16 cellular contexts compared by ENCODE assay signal in the genomic region with DNA sequence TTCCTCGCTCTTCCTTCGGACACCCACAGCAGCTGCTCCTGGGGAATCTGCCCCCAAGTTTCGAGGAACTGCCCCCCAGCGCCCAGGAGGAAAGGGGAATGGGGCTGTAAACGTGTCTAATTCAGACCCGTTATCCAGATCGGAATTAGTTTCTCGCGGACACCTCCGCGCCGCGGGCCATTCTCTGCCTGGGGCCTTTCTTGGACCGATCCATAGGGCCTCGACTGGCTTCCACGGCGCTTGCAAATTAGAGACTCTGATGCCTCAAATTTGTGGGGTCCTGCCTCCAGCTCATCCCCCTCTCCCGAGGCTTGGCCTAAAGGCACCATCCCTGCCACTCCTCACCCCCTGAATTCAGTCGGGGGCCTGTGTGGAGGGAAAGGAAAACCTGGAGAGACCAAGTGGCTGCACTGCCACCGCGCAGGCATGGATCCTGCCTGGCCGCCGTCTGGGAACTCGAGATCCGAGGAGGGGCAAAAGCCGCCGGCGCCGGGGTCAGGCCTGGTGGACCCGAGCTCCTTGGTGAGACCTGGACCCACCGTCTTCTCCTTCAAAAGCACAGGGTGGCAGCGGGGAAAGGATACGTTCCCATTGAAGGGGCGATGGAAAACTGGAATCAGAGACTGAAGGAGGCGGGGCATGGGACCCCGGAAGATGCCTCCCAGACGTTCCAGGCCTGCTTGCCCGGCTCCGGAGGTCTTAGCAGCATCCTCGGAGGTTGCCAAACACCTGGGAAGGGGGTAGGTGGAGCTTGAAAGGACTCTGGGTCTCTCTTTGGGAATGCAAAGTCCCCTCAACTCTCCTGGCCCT. TPM values are rescaled to one million over a fixed set of nuclear protein-coding genes. Genes with fewer than 3 reads are reported as not detected.
A peak's percentile ranks its signal among the peaks of the same experiment; 100 is the strongest.
DNase-seq lines count a peak whose midpoint lies in the region; ATAC-seq, FAIRE-seq and TF ChIP-seq lines count a peak whose summit lies in the region.
"Had no signal": no experiment of that assay in that cellular context is flagged by ENCODE, and none has a peak within 500 bp of the region (broad histone marks: within the 10 kb centered on the region; RNA-seq: fewer than 3 reads in every experiment).

No MANE protein-coding gene starts in this region.

- no peaks in the 10 kb centered on the region for H3K9me3 ChIP-seq in CD4-positive, alpha-beta T cell (ENCODE audit: control insufficient read depth, low read length)
- H3K9me3 ChIP-seq in WERI-Rb-1 (ENCODE audit: severe bottlenecking), result no peaks in the 10 kb centered on the region
- H3K9me3 ChIP-seq: BLaER1, pancreas, transverse colon had no signal

- no peak for TF ChIP-seq POLR2A in H54 (IDR thresholded peaks at IDR 0.05; ENCODE audit: low read depth, low read length)

- no peak for ATAC-seq in CD4-positive, alpha-beta T cell (ENCODE audit: poor library complexity)

- peaks cover 33% of the 10 kb centered on the region for H3K4me1 Mint-ChIP-seq in CD4-positive, alpha-beta T cell (ENCODE audit: low read depth)
- H3K4me1 Mint-ChIP-seq in activated CD4-positive, alpha-beta memory T cell treated with anti-CD3 and anti-CD28 coated beads, Interleukin-2, amount 10 ng/mL, durations not matched to agents 7 days and 5 days, result peaks cover 31% of the 10 kb centered on the region

- DNase-seq in CD4-positive, alpha-beta T cell, result no peak
- DNase-seq in DMS79 treated with DMSO at 0.1 percent for 48 hours (lab: John Stamatoyannopoulos, UW) (peak; percentile 40), WERI-Rb-1 (no peak), left kidney (ENCODE audit: low read depth, low spot score) (peak; percentile 33), HTR-8/SVneo (ENCODE audit: insufficient read length, low spot score) (no peak), H54 (ENCODE audit: insufficient read length, low spot score) (no peak)
- no peak for DNase-seq in activated CD4-positive, alpha-beta memory T cell treated with anti-CD3 and anti-CD28 coated beads, Interleukin-2, amount 10 ng/mL, durations not matched to agents 7 days and 5 days

- intact Hi-C loops in CD4-positive, alpha-beta T cell (cut with DNase I, micrococcal nuclease), result loop anchor here (2.0 kb wide), 2 partner anchors 75 to 225 kb away; no protein-coding TSS in a partner anchor

- CTCF ChIA-PET in CD4-positive, alpha-beta T cell (lab: Charles Lee), result interaction anchor here (0.7 to 3.6 kb wide), 6 partner anchors 8 to 253 kb away, joined by 3 to 19 read pairs (median 12); no protein-coding TSS in a partner anchor
- CTCF ChIA-PET in activated CD4-positive, alpha-beta memory T cell treated with anti-CD3 and anti-CD28 coated beads, Interleukin-2, amount 10 ng/mL, durations not matched to agents 7 days and 5 days (lab: Charles Lee), result interaction anchor here (0.7 to 6.9 kb wide), 12 partner anchors 24 to 566 kb away, joined by 3 to 43 read pairs (median 10); no protein-coding TSS in a partner anchor

- H3K4me3 ChIP-seq in WERI-Rb-1 (ENCODE audit: low read depth, low read length), result peak overlapping the region; percentile 51
- H3K4me3 ChIP-seq: BLaER1, cardiac muscle cell, K562, skin epidermis had no signal

- H3K36me3 Mint-ChIP-seq in CD4-positive, alpha-beta T cell (ENCODE audit: low read depth), result no peaks in the 10 kb centered on the region
- H3K36me3 Mint-ChIP-seq in activated CD4-positive, alpha-beta memory T cell treated with anti-CD3 and anti-CD28 coated beads, Interleukin-2, amount 10 ng/mL, durations not matched to agents 7 days and 5 days (ENCODE audit: low read depth), result no peaks in the 10 kb centered on the region

- TF ChIP-seq CTCF in CD4-positive, alpha-beta T cell (IDR thresholded peaks at IDR 0.05), result no peak
- no peak for TF ChIP-seq CTCF in WERI-Rb-1 (IDR thresholded peaks at IDR 0.05; ENCODE audit: low read depth, low read length)

- H3K27me3 Mint-ChIP-seq in CD4-positive, alpha-beta T cell, result peaks cover 99% of the 10 kb centered on the region
- H3K27me3 Mint-ChIP-seq in activated CD4-positive, alpha-beta memory T cell treated with anti-CD3 and anti-CD28 coated beads, Interleukin-2, amount 10 ng/mL, durations not matched to agents 7 days and 5 days, result peaks cover 75% of the 10 kb centered on the region

- peak overlapping the region; percentile 60 for H3K4me3 Mint-ChIP-seq in CD4-positive, alpha-beta T cell
- no peak overlapping the region for H3K4me3 Mint-ChIP-seq in activated CD4-positive, alpha-beta memory T cell treated with anti-CD3 and anti-CD28 coated beads, Interleukin-2, amount 10 ng/mL, durations not matched to agents 7 days and 5 days

- POLR2A ChIA-PET in CD4-positive, alpha-beta T cell (lab: Charles Lee), result interaction anchor here (0.8 to 0.9 kb wide), 2 partner anchors 15 to 97 kb away, joined by 3 read pairs; no protein-coding TSS in a partner anchor
- POLR2A ChIA-PET in activated CD4-positive, alpha-beta memory T cell treated with anti-CD3 and anti-CD28 coated beads, Interleukin-2, amount 10 ng/mL, durations not matched to agents 7 days and 5 days (lab: Charles Lee), result no interaction called here

- no peaks in the 10 kb centered on the region for H3K9me3 Mint-ChIP-seq in CD4-positive, alpha-beta T cell
- no peaks in the 10 kb centered on the region for H3K9me3 Mint-ChIP-seq in activated CD4-positive, alpha-beta memory T cell treated with anti-CD3 and anti-CD28 coated beads, Interleukin-2, amount 10 ng/mL, durations not matched to agents 7 days and 5 days
- H3K9me3 Mint-ChIP-seq: HFFc6 had no signal

- no peak for FAIRE-seq in HTR-8/SVneo (lab: Jason Lieb, UNC)
- FAIRE-seq in H54 (lab: Jason Lieb, UNC), result no peak
- FAIRE-seq: pancreas had no signal

- no peak overlapping the region for H3K27ac Mint-ChIP-seq in CD4-positive, alpha-beta T cell
- H3K27ac Mint-ChIP-seq in activated CD4-positive, alpha-beta memory T cell treated with anti-CD3 and anti-CD28 coated beads, Interleukin-2, amount 10 ng/mL, durations not matched to agents 7 days and 5 days, result no peak overlapping the region
- H3K27ac Mint-ChIP-seq: HFFc6 had no signal

- H3K36me3 ChIP-seq in WERI-Rb-1, result no peaks in the 10 kb centered on the region
- H3K36me3 ChIP-seq: BLaER1, cardiac muscle cell, pancreas, transverse colon had no signal

- H3K27ac ChIP-seq in CD4-positive, alpha-beta T cell (ENCODE audit: low read depth, low read length), result no peak overlapping the region
- H3K27ac ChIP-seq in WERI-Rb-1, result no peak overlapping the region
- H3K27ac ChIP-seq: BLaER1, cardiac muscle cell, pancreas, skin epidermis, transverse colon had no signal

- peaks cover 91% of the 10 kb centered on the region for H3K27me3 ChIP-seq in CD4-positive, alpha-beta T cell (ENCODE audit: control insufficient read depth, insufficient read depth, low read length)
- peaks cover 5% of the 10 kb centered on the region for H3K27me3 ChIP-seq in WERI-Rb-1 (ENCODE audit: insufficient read depth, low read depth, severe bottlenecking)

RNA-seq across cellular contexts. Expression of a gene that starts 13.7 kb away (rescaled TPM):
- total RNA-seq in CD4-positive, alpha-beta T cell, result not detected
- total RNA-seq in activated CD4-positive, alpha-beta memory T cell treated with anti-CD3 and anti-CD28 coated beads, Interleukin-2, amount 10 ng/mL, durations not matched to agents 7 days and 5 days, result not detected
- total RNA-seq: cardiac muscle cell, HFFc6, K562, left colon, mononuclear cell, pancreas, transverse colon had no signal

Comparison
In these comparisons a context has a peak if more than half of its experiments do, and no peak if none do; other contexts are left out.
1. DNase-seq: peak in DMS79 treated with DMSO at 0.1 percent for 48 hours (single experiment) and left kidney (single experiment); none in CD4-positive, alpha-beta T cell (0 of 10), WERI-Rb-1 (single experiment), activated CD4-positive, alpha-beta memory T cell treated with anti-CD3 and anti-CD28 coated beads, Interleukin-2, amount 10 ng/mL, durations not matched to agents 7 days and 5 days (single experiment), HTR-8/SVneo (single experiment) and H54 (single experiment).